ENCODE assay signal across 9 cellular contexts in genomic region chr5:89343666-89344065, GRCh38.
DNase-seq lines count a peak whose midpoint lies in the region; ATAC-seq and TF ChIP-seq lines count a peak whose summit lies in the region.
"Had no signal": no experiment of that assay in that cellular context is flagged by ENCODE, and none has a peak within 500 bp of the region (broad histone marks: within the 10 kb centered on the region; RNA-seq: fewer than 3 reads in every experiment).

No MANE protein-coding gene starts in this region.

- 33 to 51% methylated on average over 4 of the region's 4 CpGs for WGBS in esophagus squamous epithelium, 2 donors

- peak; percentile 86 for ATAC-seq in GM18508 (IDR thresholded peaks at IDR 0.05; ENCODE audit: insufficient read depth, unreplicated experiment)
- ATAC-seq in GM21717 (IDR thresholded peaks at IDR 0.05; ENCODE audit: unreplicated experiment) = peak; percentile 89

- peaks cover 25% of the 10 kb centered on the region for H3K4me1 ChIP-seq in Loucy (ENCODE audit: insufficient read depth, low read length, poor library complexity, severe bottlenecking)
- no peaks in the 10 kb centered on the region for H3K4me1 ChIP-seq in esophagus squamous epithelium
- no peaks in the 10 kb centered on the region for H3K4me1 ChIP-seq in uterus
- H3K4me1 ChIP-seq: upper lobe of left lung had no signal

- no peak overlapping the region for H2AFZ ChIP-seq in Loucy (ENCODE audit: low read length)

- no peak for TF ChIP-seq CTCF in Loucy (conservative IDR thresholded peaks at IDR 0.05; ENCODE audit: low read length)
- TF ChIP-seq CTCF in epithelial cell of esophagus (IDR thresholded peaks at IDR 0.05; ENCODE audit: insufficient read depth, low read depth, low read length, missing control alignments) = no peak
- TF ChIP-seq CTCF in esophagus squamous epithelium (IDR thresholded peaks at IDR 0.05) = no peak
- TF ChIP-seq CTCF in uterus (IDR thresholded peaks at IDR 0.05) = no peak

- H3K9ac ChIP-seq in Loucy (ENCODE audit: low read depth, low read length, poor library complexity, severe bottlenecking) = no peak overlapping the region

- H4K20me1 ChIP-seq in Loucy (ENCODE audit: insufficient read depth, low read length, poor library complexity, severe bottlenecking) = no peaks in the 10 kb centered on the region

- H3K27me3 ChIP-seq in Loucy (ENCODE audit: insufficient read depth, low read length, poor library complexity, severe bottlenecking) (no peaks in the 10 kb centered on the region), esophagus squamous epithelium (no peaks in the 10 kb centered on the region), uterus (no peaks in the 10 kb centered on the region)
- H3K27me3 ChIP-seq: upper lobe of left lung had no signal

- TF ChIP-seq POLR2A in esophagus squamous epithelium (IDR thresholded peaks at IDR 0.05) (no peak), uterus (IDR thresholded peaks at IDR 0.05) (no peak)

- H3K4me3 ChIP-seq in Loucy (ENCODE audit: low read length, poor library complexity, severe bottlenecking) (no peak overlapping the region), epithelial cell of esophagus (ENCODE audit: low read length) (no peak overlapping the region), esophagus squamous epithelium (no peak overlapping the region), uterus (no peak overlapping the region)
- H3K4me3 ChIP-seq: upper lobe of left lung had no signal

- H3F3A ChIP-seq in Loucy (ENCODE audit: low read depth) = no peaks in the 10 kb centered on the region

- no peaks in the 10 kb centered on the region for H3K9me3 ChIP-seq in Loucy (ENCODE audit: insufficient read depth, low read depth, low read length)
- H3K9me3 ChIP-seq in esophagus squamous epithelium = no peaks in the 10 kb centered on the region
- no peaks in the 10 kb centered on the region for H3K9me3 ChIP-seq in uterus
- H3K9me3 ChIP-seq: upper lobe of left lung had no signal

- H3K9me2 ChIP-seq in Loucy (replicated peaks; ENCODE audit: low read depth, low read length) = no peaks in the 10 kb centered on the region

- peak overlapping the region; percentile 24 for H3K4me2 ChIP-seq in Loucy (ENCODE audit: low read depth, low read length, poor library complexity, severe bottlenecking)

- no peaks in the 10 kb centered on the region for H3K79me2 ChIP-seq in Loucy (ENCODE audit: insufficient read depth, low read length)

- DNase-seq in epithelial cell of esophagus (ENCODE audit: low read depth) = peak; percentile 13
- no peak for DNase-seq in NCI-H82 treated with DMSO at 0.1 percent for 48 hours (lab: John Stamatoyannopoulos, UW; ENCODE audit: unreplicated experiment)
- DNase-seq in activated naive CD4-positive, alpha-beta T cell treated with anti-CD3 and anti-CD28 coated beads, Interleukin-2, amount 50 U/mL, for 16 hours = no peak
- no peak for DNase-seq in esophagus squamous epithelium (lab: John Stamatoyannopoulos, UW)
- no peak for DNase-seq in uterus

- H3K36me3 ChIP-seq in Loucy (ENCODE audit: insufficient read depth, low read length) (no peaks in the 10 kb centered on the region), esophagus squamous epithelium (no peaks in the 10 kb centered on the region), uterus (no peaks in the 10 kb centered on the region)
- H3K36me3 ChIP-seq: upper lobe of left lung had no signal

- intact Hi-C loops in esophagus squamous epithelium (cut with DNase I) = no loop called here
- intact Hi-C loops in uterus (cut with DNase I; ENCODE audit: low total_unique reads) = no loop called here

- H3K27ac ChIP-seq in esophagus squamous epithelium (no peak overlapping the region), uterus (no peak overlapping the region)
- H3K27ac ChIP-seq: upper lobe of left lung had no signal
